29 cellular contexts compared by ENCODE assay signal in the genomic region with DNA sequence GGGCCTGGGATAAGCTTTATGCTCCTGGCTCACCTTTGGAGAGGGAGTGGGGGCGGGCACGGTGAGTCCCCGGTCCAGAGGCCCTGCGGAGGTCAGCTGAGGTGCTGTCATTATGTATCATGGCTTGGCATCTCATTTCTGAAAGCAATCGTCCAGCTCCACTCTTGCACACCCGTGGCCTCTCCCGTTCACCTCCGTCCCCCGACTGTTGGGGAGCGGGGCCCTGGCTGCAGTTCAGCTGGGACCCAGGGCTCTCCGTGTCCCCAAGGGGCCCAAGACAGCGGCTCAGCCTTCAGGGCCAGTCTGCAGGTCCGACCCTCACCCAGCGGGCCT. TPM values are rescaled to one million over a fixed set of nuclear protein-coding genes. Genes with fewer than 3 reads are reported as not detected.
DNase-seq lines count a peak whose midpoint lies in the region; ATAC-seq and TF ChIP-seq lines count a peak whose summit lies in the region.
"Had no signal": no experiment of that assay in that cellular context is flagged by ENCODE, and none has a peak within 500 bp of the region (broad histone marks: within the 10 kb centered on the region; RNA-seq: fewer than 3 reads in every experiment).

No MANE protein-coding gene starts in this region.

- no peaks in the 10 kb centered on the region for H3K9me3 Mint-ChIP-seq in WTC11
- H3K9me3 Mint-ChIP-seq in natural killer cell treated with Interleukin-12 subunit alpha and Interleukin-12 subunit beta and Interleukin-15 and Interleukin-18, amount 100 ng/mL, for 72 hours, result no peaks in the 10 kb centered on the region
- no peaks in the 10 kb centered on the region for H3K9me3 Mint-ChIP-seq in stimulated activated memory B cell treated with anti-CD40 and anti-IgM and Interleukin-4, amounts not matched to agents 10 μg/mL and 1 μg/mL and 100 μg/mL, for 72 hours
- H3K9me3 Mint-ChIP-seq in CD8-positive, alpha-beta memory T cell, result peaks cover 0 to 13% (median 2%) of the 10 kb centered on the region in 5 donors
- H3K9me3 Mint-ChIP-seq: activated CD4-positive, alpha-beta memory T cell treated with anti-CD3 and anti-CD28 coated beads for 36 hours; activated T-cell treated with anti-CD3 and anti-CD28 coated beads, Interleukin-2, amount 50 U/mL, for 72 hours; central memory CD8-positive, alpha-beta T cell; naive thymus-derived CD8-positive, alpha-beta T cell had no signal

- H3K27ac ChIP-seq in neuronal stem cell (replicated peaks; ENCODE audit: low read length), result no peak overlapping the region
- H3K27ac ChIP-seq in CD8-positive, alpha-beta memory T cell (ENCODE audit: low read depth, low read length), result no peak overlapping the region
- H3K27ac ChIP-seq: esophagus squamous epithelium, GM23248, uterus had no signal

- H2BK15ac ChIP-seq in neuronal stem cell (ENCODE audit: low read length), result peak overlapping the region; percentile 69

- POLR2A ChIA-PET in WTC11 (lab: Charles Lee), result interaction anchor here (4.0 kb wide), 1 partner anchor 10 kb away, joined by 19 read pairs; the partner anchor contains the start of gene BMP4
- POLR2A ChIA-PET in CD8-positive, alpha-beta memory T cell (lab: Charles Lee), result no interaction called here

- peaks cover 18% of the 10 kb centered on the region for H3K36me3 Mint-ChIP-seq in WTC11
- no peaks in the 10 kb centered on the region for H3K36me3 Mint-ChIP-seq in natural killer cell treated with Interleukin-12 subunit alpha and Interleukin-12 subunit beta and Interleukin-15 and Interleukin-18, amount 100 ng/mL, for 72 hours
- no peaks in the 10 kb centered on the region for H3K36me3 Mint-ChIP-seq in stimulated activated memory B cell treated with anti-CD40 and anti-IgM and Interleukin-4, amounts not matched to agents 10 μg/mL and 1 μg/mL and 100 μg/mL, for 72 hours
- no peaks in the 10 kb centered on the region for H3K36me3 Mint-ChIP-seq in CD8-positive, alpha-beta memory T cell
- H3K36me3 Mint-ChIP-seq: activated CD4-positive, alpha-beta memory T cell treated with anti-CD3 and anti-CD28 coated beads for 36 hours; CD14-positive monocyte had no signal

- H3K4me1 Mint-ChIP-seq in WTC11, result peaks cover 73% of the 10 kb centered on the region
- no peaks in the 10 kb centered on the region for H3K4me1 Mint-ChIP-seq in natural killer cell treated with Interleukin-12 subunit alpha and Interleukin-12 subunit beta and Interleukin-15 and Interleukin-18, amount 100 ng/mL, for 72 hours (ENCODE audit: low read depth in 2 of 2)
- no peaks in the 10 kb centered on the region for H3K4me1 Mint-ChIP-seq in stimulated activated memory B cell treated with anti-CD40 and anti-IgM and Interleukin-4, amounts not matched to agents 10 μg/mL and 1 μg/mL and 100 μg/mL, for 72 hours
- no peaks in the 10 kb centered on the region for H3K4me1 Mint-ChIP-seq in CD8-positive, alpha-beta memory T cell
- H3K4me1 Mint-ChIP-seq: central memory CD8-positive, alpha-beta T cell; naive thymus-derived CD8-positive, alpha-beta T cell had no signal

- no peak overlapping the region for H3K14ac ChIP-seq in neuronal stem cell (ENCODE audit: low read length)

- TF ChIP-seq CTCF in WTC11 (IDR thresholded peaks at IDR 0.05) (no peak), GM13977 (IDR thresholded peaks at IDR 0.05; ENCODE audit: extremely low read depth, insufficient read depth, missing control alignments) (no peak)

- peak overlapping the region; percentile 61 for H2AK5ac ChIP-seq in neuronal stem cell (ENCODE audit: low read depth, low read length)

- H2BK12ac ChIP-seq in neuronal stem cell (ENCODE audit: low read length), result no peak overlapping the region

- no peak overlapping the region for H4K8ac ChIP-seq in neuronal stem cell (ENCODE audit: low read depth, low read length)

- peak overlapping the region; percentile 32 for H3K23ac ChIP-seq in neuronal stem cell (ENCODE audit: low read depth, low read length, poor library complexity)

- H3K9me3 ChIP-seq in ES-I3 (ENCODE audit: control insufficient read depth, insufficient read depth, low read length) (no peaks in the 10 kb centered on the region), iPS-15b (ENCODE audit: control insufficient read depth, insufficient read depth, low read length) (no peaks in the 10 kb centered on the region), neuronal stem cell (replicated peaks in 1 of 2; ENCODE audit: control insufficient read depth in 2 of 2, insufficient read depth in 1 of 2, low read depth in 1 of 2, low read length in 2 of 2) (no peaks in the 10 kb centered on the region)
- H3K9me3 ChIP-seq in CD8-positive, alpha-beta memory T cell (ENCODE audit: low read length), result no peaks in the 10 kb centered on the region
- H3K9me3 ChIP-seq: esophagus squamous epithelium, ovary, uterus had no signal

- in situ Hi-C loops in GM13977 (cut with MboI; ENCODE audit: low pct_unique_long_range_greater_than_20kb, low sequenced_read_pairs, unreplicated experiment), result no loop called here

- no peak overlapping the region for H3K4ac ChIP-seq in neuronal stem cell (ENCODE audit: low read length)

- CTCF ChIA-PET in WTC11 (lab: Charles Lee), result interaction anchor here (0.6 to 2.2 kb wide), 5 partner anchors 10 to 229 kb away, joined by 3 to 21 read pairs (median 9); partner anchors contain the start of gene BMP4
- CTCF ChIA-PET in CD8-positive, alpha-beta memory T cell (lab: Charles Lee), result no interaction called here

- H3K9ac ChIP-seq in ES-I3 (ENCODE audit: low read depth, low read length) (peak overlapping the region; percentile 71; the same call in 1 of the 2 replicates), iPS-15b (ENCODE audit: low read depth, low read length) (peak overlapping the region; percentile 29), neuronal stem cell (ENCODE audit: low read depth, low read length, poor library complexity) (peak overlapping the region; percentile 61)
- H3K9ac ChIP-seq: GM23248 had no signal

- no peak for DNase-seq in WTC11 (ENCODE audit: low spot score)
- DNase-seq in neuronal stem cell (ENCODE audit: low spot score), result no peak
- DNase-seq in natural killer cell treated with Interleukin-12 subunit alpha and Interleukin-12 subunit beta and Interleukin-15 and Interleukin-18, amount 100 ng/mL, for 72 hours (ENCODE audit: low spot score), result no peak
- DNase-seq in GM13977 (ENCODE audit: low spot score), result no peak
- no peak for DNase-seq in CD8-positive, alpha-beta memory T cell
- DNase-seq: activated CD4-positive, alpha-beta memory T cell treated with anti-CD3 and anti-CD28 coated beads for 36 hours; activated CD4-positive, CD25-positive, alpha-beta regulatory T cell treated with anti-CD3 and anti-CD28 coated beads, Interleukin-2, amount 50 U/mL, for 72 hours; activated T-cell treated with anti-CD3 and anti-CD28 coated beads, Interleukin-2, amount 50 U/mL, for 72 hours; Calu3; DMS79 treated with DMSO at 0.1 percent for 48 hours; esophagus squamous epithelium; foreskin melanocyte; GM23248; KBM-7; naive thymus-derived CD8-positive, alpha-beta T cell; NCI-H748 treated with DMSO at 0.1 percent for 48 hours; Right ventricle myocardium superior; small intestine; stimulated activated naive CD8-positive, alpha-beta T cell treated with anti-CD3 and anti-CD28 coated beads, Interleukin-15, Interleukin-2, amounts not matched to agents 100 U/mL and 50 U/mL, for 24 hours; T-helper 17 cell; uterus had no signal

- H4K91ac ChIP-seq in neuronal stem cell (ENCODE audit: low read depth, low read length, poor library complexity), result no peak overlapping the region

- H3K4me2 ChIP-seq in neuronal stem cell (ENCODE audit: insufficient read depth, low read length, poor library complexity, severe bottlenecking), result peak overlapping the region; percentile 82

- H3K27ac Mint-ChIP-seq in WTC11, result no peak overlapping the region
- H3K27ac Mint-ChIP-seq in natural killer cell treated with Interleukin-12 subunit alpha and Interleukin-12 subunit beta and Interleukin-15 and Interleukin-18, amount 100 ng/mL, for 72 hours, result no peak overlapping the region
- no peak overlapping the region for H3K27ac Mint-ChIP-seq in stimulated activated memory B cell treated with anti-CD40 and anti-IgM and Interleukin-4, amounts not matched to agents 10 μg/mL and 1 μg/mL and 100 μg/mL, for 72 hours
- H3K27ac Mint-ChIP-seq in CD8-positive, alpha-beta memory T cell, result no peak overlapping the region
- H3K27ac Mint-ChIP-seq: activated CD4-positive, alpha-beta memory T cell treated with anti-CD3 and anti-CD28 coated beads for 36 hours; activated T-cell treated with anti-CD3 and anti-CD28 coated beads, Interleukin-2, amount 50 U/mL, for 72 hours; CD14-positive monocyte; T-helper 17 cell had no signal

- ATAC-seq in WTC11, result peak; percentile 11
- no peak for ATAC-seq in natural killer cell treated with Interleukin-12 subunit alpha and Interleukin-12 subunit beta and Interleukin-15 and Interleukin-18, amount 100 ng/mL, for 72 hours
- no peak for ATAC-seq in stimulated activated memory B cell treated with anti-CD40 and anti-IgM and Interleukin-4, amounts not matched to agents 10 μg/mL and 1 μg/mL and 100 μg/mL, for 72 hours
- ATAC-seq: naive thymus-derived CD8-positive, alpha-beta T cell; Panc1; stimulated activated naive CD8-positive, alpha-beta T cell treated with anti-CD3 and anti-CD28 coated beads, Interleukin-15, Interleukin-2, amounts not matched to agents 100 U/mL and 50 U/mL, for 24 hours; T-helper 17 cell had no signal

- H3K27me3 Mint-ChIP-seq in WTC11 (ENCODE audit: low read depth), result peaks cover 71% of the 10 kb centered on the region
- peaks cover 21 to 31% of the 10 kb centered on the region in 2 donors for H3K27me3 Mint-ChIP-seq in natural killer cell treated with Interleukin-12 subunit alpha and Interleukin-12 subunit beta and Interleukin-15 and Interleukin-18, amount 100 ng/mL, for 72 hours
- H3K27me3 Mint-ChIP-seq in stimulated activated memory B cell treated with anti-CD40 and anti-IgM and Interleukin-4, amounts not matched to agents 10 μg/mL and 1 μg/mL and 100 μg/mL, for 72 hours, result peaks cover 67% of the 10 kb centered on the region
- H3K27me3 Mint-ChIP-seq in CD8-positive, alpha-beta memory T cell, result peaks cover 23 to 61% of the 10 kb centered on the region in 2 donors

- no peak overlapping the region for H2BK5ac ChIP-seq in neuronal stem cell (ENCODE audit: low read length)

- H3K36me3 ChIP-seq in ES-I3 (ENCODE audit: insufficient read depth, low read length) (0 out of 2 replicates have a peak, but pooled peaks cover 2% of the 10 kb centered on the region), iPS-15b (ENCODE audit: control insufficient read depth, insufficient read depth, low read length) (no peaks in the 10 kb centered on the region), neuronal stem cell (replicated peaks in 1 of 2; ENCODE audit: control insufficient read depth in 2 of 2, insufficient read depth in 2 of 2, low read length in 2 of 2) (peaks cover 0 to 2% of the 10 kb centered on the region in 2 donors)
- no peaks in the 10 kb centered on the region for H3K36me3 ChIP-seq in CD8-positive, alpha-beta memory T cell (ENCODE audit: insufficient read depth, low read length)
- H3K36me3 ChIP-seq: ovary, uterus had no signal

- peaks cover 67% of the 10 kb centered on the region for H3K27me3 ChIP-seq in iPS-15b (ENCODE audit: control insufficient read depth, insufficient read depth, low read length)
- H3K27me3 ChIP-seq in neuronal stem cell (ENCODE audit: control insufficient read depth in 3 of 3, insufficient read depth in 3 of 3, low read depth in 1 of 3, low read length in 3 of 3), result peaks cover 0 to 87% (median 47%) of the 10 kb centered on the region in 3 experiments
- peaks cover 2% of the 10 kb centered on the region for H3K27me3 ChIP-seq in CD8-positive, alpha-beta memory T cell (ENCODE audit: insufficient read depth, low read length, poor library complexity, severe bottlenecking)
- H3K27me3 ChIP-seq: ovary had no signal

- WGBS in neuronal stem cell (ENCODE audit: extremely low coverage in 2 of 2, insufficient read length in 2 of 2, insufficient replicate concordance in 1 of 2), 2 donors, result no CpG with 5 or more reads among the region's 14 CpGs

- H3K4me3 Mint-ChIP-seq in WTC11, result peak overlapping the region; percentile 75
- no peak overlapping the region for H3K4me3 Mint-ChIP-seq in natural killer cell treated with Interleukin-12 subunit alpha and Interleukin-12 subunit beta and Interleukin-15 and Interleukin-18, amount 100 ng/mL, for 72 hours
- no peak overlapping the region for H3K4me3 Mint-ChIP-seq in stimulated activated memory B cell treated with anti-CD40 and anti-IgM and Interleukin-4, amounts not matched to agents 10 μg/mL and 1 μg/mL and 100 μg/mL, for 72 hours
- H3K4me3 Mint-ChIP-seq in CD8-positive, alpha-beta memory T cell, result no peak overlapping the region
- H3K4me3 Mint-ChIP-seq: activated CD4-positive, alpha-beta memory T cell treated with anti-CD3 and anti-CD28 coated beads for 36 hours; activated T-cell treated with anti-CD3 and anti-CD28 coated beads, Interleukin-2, amount 50 U/mL, for 72 hours; central memory CD8-positive, alpha-beta T cell; naive thymus-derived CD8-positive, alpha-beta T cell; T-helper 17 cell had no signal

- no peak overlapping the region for H2AFZ ChIP-seq in neuronal stem cell (ENCODE audit: low read length)
- H2AFZ ChIP-seq: GM23248 had no signal

- H3K18ac ChIP-seq in neuronal stem cell (ENCODE audit: low read length), result peak overlapping the region; percentile 86

- H3K4me3 ChIP-seq in iPS-15b (ENCODE audit: low read depth, low read length), result peak overlapping the region; percentile 60
- H3K4me3 ChIP-seq in neuronal stem cell (ENCODE audit: low read length in 2 of 2), result no peak overlapping the region
- no peak overlapping the region for H3K4me3 ChIP-seq in CD8-positive, alpha-beta memory T cell (ENCODE audit: low read length)
- H3K4me3 ChIP-seq: GM23248 had no signal

- peaks cover 24% of the 10 kb centered on the region for H3K4me1 ChIP-seq in ES-I3 (ENCODE audit: insufficient read depth, low read length)
- H3K4me1 ChIP-seq in iPS-15b (ENCODE audit: control insufficient read depth, insufficient read depth, low read length), result peaks cover 40% of the 10 kb centered on the region
- peaks cover 0 to 8% of the 10 kb centered on the region in 2 donors for H3K4me1 ChIP-seq in neuronal stem cell (ENCODE audit: control insufficient read depth in 2 of 2, insufficient read depth in 1 of 2, low read depth in 1 of 2, low read length in 2 of 2)
- H3K4me1 ChIP-seq in CD8-positive, alpha-beta memory T cell (ENCODE audit: insufficient read depth, low read length), result no peaks in the 10 kb centered on the region

- H3K79me1 ChIP-seq in neuronal stem cell (ENCODE audit: low read depth, low read length), result no peaks in the 10 kb centered on the region

- H2BK120ac ChIP-seq in neuronal stem cell (ENCODE audit: low read depth, low read length), result peak overlapping the region; percentile 13

RNA-seq across cellular contexts. Expression of gene BMP4, which starts 10.6 kb away (rescaled TPM):
- total RNA-seq in WTC11 (2021), result 7.8 to 9.8 TPM (median 8.4 TPM) in 3 replicates
- 2.6 TPM for polyA plus RNA-seq in neuronal stem cell (2013, experiment 1 of 2)
- 2.3 TPM for polyA plus RNA-seq in neuronal stem cell (2013, experiment 2 of 2)
- total RNA-seq in natural killer cell treated with Interleukin-12 subunit alpha and Interleukin-12 subunit beta and Interleukin-15 and Interleukin-18, amount 100 ng/mL, for 72 hours, result under 1 TPM in 1 of 2 donors, not detected in 1; 0.26 TPM
- total RNA-seq in CD8-positive, alpha-beta memory T cell, result under 1 TPM in 1 of 2 experiments, not detected in 1; 0.20 TPM
- polyA plus RNA-seq in CD8-positive, alpha-beta memory T cell, result not detected
- total RNA-seq: GM23248, mononuclear cell, T-helper 17 cell had no signal
- polyA plus RNA-seq: GM23248; naive thymus-derived CD8-positive, alpha-beta T cell had no signal
